In genomic region chr3:47610572-47610971, GRCh38 we compare ENCODE assay signal across 22 cellular contexts.
"Had no signal": no experiment of that assay in that cellular context is flagged by ENCODE, and none has a peak within 500 bp of the region (broad histone marks: within the 10 kb centered on the region; RNA-seq: fewer than 3 reads in every experiment).

No MANE protein-coding gene starts in this region.

- H3K4me1 Mint-ChIP-seq: memory B cell; nephron progenitor cell; stimulated activated naive B cell treated with anti-CD40 and anti-IgM and Interleukin-4, amounts not matched to agents 10 μg/mL and 1 μg/mL and 100 μg/mL, for 72 hours had no signal

- H3K9me3 Mint-ChIP-seq: activated CD4-positive, alpha-beta memory T cell treated with anti-CD3 and anti-CD28 coated beads for 36 hours; dendritic cell treated with granulocyte-macrophage colony-stimulating factor and Interleukin-4, amounts not matched to agents 40 ng/mL and 50 ng/mL, for 4 days; memory B cell; nephron progenitor cell; stimulated activated naive B cell treated with anti-CD40 and anti-IgM and Interleukin-4, amounts not matched to agents 10 μg/mL and 1 μg/mL and 100 μg/mL, for 72 hours had no signal

- H3K9ac ChIP-seq: SK-N-SH had no signal

- H3K4me2 ChIP-seq: SK-N-SH, smooth muscle cell had no signal

- H3K9me3 ChIP-seq: pancreas, SK-N-SH, thyroid gland, upper lobe of right lung had no signal

- ATAC-seq: esophagus mucosa; pancreas; sciatic nerve; stimulated activated naive B cell treated with anti-CD40 and anti-IgM and Interleukin-4, amounts not matched to agents 10 μg/mL and 1 μg/mL and 100 μg/mL, for 72 hours; upper lobe of right lung had no signal

- DNase-seq: activated CD4-positive, alpha-beta memory T cell treated with anti-CD3 and anti-CD28 coated beads for 36 hours; activated CD4-positive, alpha-beta T cell treated with anti-CD3 and anti-CD28 coated beads for 48 hours; activated effector memory CD4-positive, alpha-beta T cell treated with anti-CD3 and anti-CD28 coated beads, Interleukin-2, amount 50 U/mL, for 16 hours; activated naive CD4-positive, alpha-beta T cell treated with anti-CD3 and anti-CD28 coated beads, Interleukin-2, amount 50 U/mL, for 16 hours; aorta; effector CD8-positive, alpha-beta T cell; foreskin melanocyte; glutamatergic neuron; hypothalamus; nephron progenitor cell; pancreas; SK-N-SH; stimulated activated CD4-positive, alpha-beta T cell treated with anti-CD3 and anti-CD28 coated beads, Interleukin-2, amount 100 ng/mL, for 48 hours; stimulated activated CD8-positive, alpha-beta memory T cell treated with anti-CD3 and anti-CD28 coated beads, Interleukin-4, amount 100 ng/mL, for 48 hours; stimulated activated naive B cell treated with anti-CD40 and anti-IgM and Interleukin-4, amounts not matched to agents 10 μg/mL and 1 μg/mL and 100 μg/mL, for 72 hours; thyroid gland; upper lobe of right lung had no signal

- H3K9me2 ChIP-seq: SK-N-SH had no signal

- H3K27ac ChIP-seq: pancreas, thyroid gland, upper lobe of right lung had no signal

- H3K27me3 Mint-ChIP-seq: activated CD4-positive, alpha-beta memory T cell treated with anti-CD3 and anti-CD28 coated beads for 36 hours; dendritic cell treated with granulocyte-macrophage colony-stimulating factor and Interleukin-4, amounts not matched to agents 40 ng/mL and 50 ng/mL, for 4 days; memory B cell; stimulated activated naive B cell treated with anti-CD40 and anti-IgM and Interleukin-4, amounts not matched to agents 10 μg/mL and 1 μg/mL and 100 μg/mL, for 72 hours had no signal

- H3K4me3 Mint-ChIP-seq: activated CD4-positive, alpha-beta memory T cell treated with anti-CD3 and anti-CD28 coated beads for 36 hours; dendritic cell treated with granulocyte-macrophage colony-stimulating factor and Interleukin-4, amounts not matched to agents 40 ng/mL and 50 ng/mL, for 4 days; memory B cell; nephron progenitor cell; stimulated activated naive B cell treated with anti-CD40 and anti-IgM and Interleukin-4, amounts not matched to agents 10 μg/mL and 1 μg/mL and 100 μg/mL, for 72 hours had no signal

- H3K27ac Mint-ChIP-seq: activated CD4-positive, alpha-beta memory T cell treated with anti-CD3 and anti-CD28 coated beads for 36 hours; dendritic cell treated with granulocyte-macrophage colony-stimulating factor and Interleukin-4, amounts not matched to agents 40 ng/mL and 50 ng/mL, for 4 days; memory B cell; stimulated activated naive B cell treated with anti-CD40 and anti-IgM and Interleukin-4, amounts not matched to agents 10 μg/mL and 1 μg/mL and 100 μg/mL, for 72 hours had no signal

- H3K4me3 ChIP-seq: pancreas, smooth muscle cell, thyroid gland, upper lobe of right lung had no signal

- H3K27me3 ChIP-seq: pancreas, thyroid gland, upper lobe of right lung had no signal
